27 cellular contexts compared by ENCODE assay signal in genomic region chr14:33918256-33918655, GRCh38.
"Had no signal": no experiment of that assay in that cellular context is flagged by ENCODE, and none has a peak within 500 bp of the region (broad histone marks: within the 10 kb centered on the region; RNA-seq: fewer than 3 reads in every experiment).

No MANE protein-coding gene starts in this region.

- DNase-seq: activated CD4-positive, alpha-beta memory T cell treated with anti-CD3 and anti-CD28 coated beads, Interleukin-2, amount 10 ng/mL, durations not matched to agents 7 days and 5 days; activated CD4-positive, alpha-beta T cell treated with anti-CD3 and anti-CD28 coated beads for 36 hours; activated CD4-positive, alpha-beta T cell treated with anti-CD3 and anti-CD28 coated beads, Interleukin-2, amount 50 U/mL, for 1 hour; activated gamma-delta T cell; activated naive CD4-positive, alpha-beta T cell treated with anti-CD3 and anti-CD28 coated beads, Interleukin-2, amount 10 ng/mL, durations not matched to agents 7 days and 5 days; activated naive CD8-positive, alpha-beta T cell treated with anti-CD3 and anti-CD28 coated beads for 36 hours; activated T-cell treated with anti-CD3 and anti-CD28 coated beads for 4 hours; activated T-cell treated with anti-CD3 and anti-CD28 coated beads, Interleukin-2, amount 50 U/mL, for 48 hours; anterior cingulate cortex; caudate nucleus; MG63; NCI-H1092 treated with DMSO at 0.1 percent for 48 hours; NCI-H1417 treated with DMSO at 0.1 percent for 48 hours; NCI-H1694; NCI-H2029; NCI-H2107; NCI-H2171 treated with DMSO at 0.1 percent for 48 hours; NCI-H226; NCI-H526 treated with DMSO at 0.1 percent for 48 hours; NCI-H82; OCI-M1; RPMI8226; T-cell; WERI-Rb-1 had no signal

- H3K36me3 ChIP-seq: MG63, SJSA1, WERI-Rb-1 had no signal

- H3K27ac ChIP-seq: SJSA1, WERI-Rb-1 had no signal

- H3K27me3 ChIP-seq: MG63, SJSA1 had no signal

- H3K4me3 ChIP-seq: MG63, SJSA1 had no signal

- ATAC-seq: activated CD4-positive, alpha-beta T cell treated with anti-CD3 and anti-CD28 coated beads for 36 hours; Panc1; SK-N-SH treated with all-trans-retinoic acid at 6 μM for 48 hours; T-cell had no signal

- H3K9me3 ChIP-seq: MG63, SJSA1 had no signal
